8 cellular contexts compared by ENCODE assay signal in genomic region chr21:46285206-46285661, GRCh38. TPM values are rescaled to one million over a fixed set of nuclear protein-coding genes. Genes with fewer than 3 reads are reported as not detected.
A peak's percentile ranks its signal among the peaks of the same experiment; 100 is the strongest.
DNase-seq lines count a peak whose midpoint lies in the region; ATAC-seq and TF ChIP-seq lines count a peak whose summit lies in the region.

Gene MCM3AP (minus strand): TSS chr21:46285611. CDS start chr21:46285286, 325 bp downstream.

- peaks cover 70% of the 10 kb centered on the region for H3K4me1 Mint-ChIP-seq in dendritic cell treated with granulocyte-macrophage colony-stimulating factor and Interleukin-4, amounts not matched to agents 40 ng/mL and 50 ng/mL, for 4 days (ENCODE audit: low read depth)
- H3K4me1 Mint-ChIP-seq in mesothelial cell of epicardium = peaks cover 36% of the 10 kb centered on the region

- intact Hi-C loops in A673 (cut with micrococcal nuclease; ENCODE audit: unreplicated experiment) = no loop called here
- intact Hi-C loops in dendritic cell treated with granulocyte-macrophage colony-stimulating factor and Interleukin-4, amounts not matched to agents 40 ng/mL and 50 ng/mL, for 4 days (cut with micrococcal nuclease) = no loop called here
- intact Hi-C loops in vagina (cut with DNase I) = no loop called here

- no peaks in the 10 kb centered on the region for H3K9me2 ChIP-seq in Loucy (replicated peaks; ENCODE audit: low read depth, low read length)

- H3K9me3 Mint-ChIP-seq in dendritic cell treated with granulocyte-macrophage colony-stimulating factor and Interleukin-4, amounts not matched to agents 40 ng/mL and 50 ng/mL, for 4 days = no peaks in the 10 kb centered on the region
- no peaks in the 10 kb centered on the region for H3K9me3 Mint-ChIP-seq in mesothelial cell of epicardium

- no peak for TF ChIP-seq CTCF in A673 (conservative IDR thresholded peaks at IDR 0.05; ENCODE audit: low read depth, low read length)
- no peak for TF ChIP-seq CTCF in Loucy (conservative IDR thresholded peaks at IDR 0.05; ENCODE audit: low read length)
- no peak for TF ChIP-seq CTCF in mesothelial cell of epicardium (IDR thresholded peaks at IDR 0.05; ENCODE audit: unreplicated experiment)
- TF ChIP-seq CTCF in vagina (IDR thresholded peaks at IDR 0.05) = no peak

- H3K4me2 ChIP-seq in Loucy (ENCODE audit: low read depth, low read length, poor library complexity, severe bottlenecking) = peak within 1 kb of the TSS; percentile 90

- BruUV-seq in A673 (replicated peaks; lab: Mats Ljungman, UMichigan) = TSS peak; percentile 63

- H3K4me3 ChIP-seq in A673 (ENCODE audit: low read depth, low read length, poor library complexity, severe bottlenecking) (peak within 1 kb of the TSS; percentile 97), Loucy (ENCODE audit: low read length, poor library complexity, severe bottlenecking) (peak within 1 kb of the TSS; percentile 76), vagina (peak within 1 kb of the TSS; percentile 80 to 97)

- no peak for DNase-seq in A673 (ENCODE audit: low spot score)
- DNase-seq in mesothelial cell of epicardium (ENCODE audit: low spot score in 2 of 2, unreplicated experiment in 2 of 2) = no peak
- no peak for DNase-seq in vagina (ENCODE audit: extremely low spot score in 2 of 2)
- no peak for DNase-seq in NCI-H748 treated with DMSO at 0.1 percent for 48 hours (lab: John Stamatoyannopoulos, UW)
- DNase-seq in NCI-H1105 treated with DMSO at 0.1 percent for 48 hours (lab: John Stamatoyannopoulos, UW) = no peak

- H3K27ac Mint-ChIP-seq in dendritic cell treated with granulocyte-macrophage colony-stimulating factor and Interleukin-4, amounts not matched to agents 40 ng/mL and 50 ng/mL, for 4 days = peak within 1 kb of the TSS; percentile 98
- H3K27ac Mint-ChIP-seq in mesothelial cell of epicardium = peak within 1 kb of the TSS; percentile 97

- no peak for ATAC-seq in GM21528 (IDR thresholded peaks at IDR 0.05; ENCODE audit: low FRiP score, unreplicated experiment)

- H3K4me1 ChIP-seq in A673 (ENCODE audit: insufficient read depth, low read length, poor library complexity, severe bottlenecking) (peaks cover 41% of the 10 kb centered on the region), Loucy (ENCODE audit: insufficient read depth, low read length, poor library complexity, severe bottlenecking) (peaks cover 43% of the 10 kb centered on the region), vagina (peaks cover 66% of the 10 kb centered on the region)

- H3K9me3 ChIP-seq in A673 (ENCODE audit: low read depth, low read length, poor library complexity, severe bottlenecking) = no peaks in the 10 kb centered on the region
- H3K9me3 ChIP-seq in Loucy (ENCODE audit: insufficient read depth, low read depth, low read length) = no peaks in the 10 kb centered on the region
- no peaks in the 10 kb centered on the region for H3K9me3 ChIP-seq in vagina

- H3K36me3 ChIP-seq in A673 (ENCODE audit: insufficient read depth, low read length, poor library complexity, severe bottlenecking) (peaks cover 31% of the 10 kb centered on the region), Loucy (ENCODE audit: insufficient read depth, low read length) (no peaks in the 10 kb centered on the region), vagina (peaks cover 0 to 14% of the 10 kb centered on the region in 2 donors)

- H2AFZ ChIP-seq in Loucy (ENCODE audit: low read length) = peak within 1 kb of the TSS; percentile 80

- 0 out of 2 replicates have a peak, but pooled peaks cover 2% of the 10 kb centered on the region for H3F3A ChIP-seq in Loucy (ENCODE audit: low read depth)

- peak within 1 kb of the TSS; percentile 97 for H3K27ac ChIP-seq in A673 (ENCODE audit: low read depth, low read length, poor library complexity, severe bottlenecking)
- H3K27ac ChIP-seq in vagina = peak within 1 kb of the TSS; percentile 92

- POLR2A ChIA-PET in A673 (lab: Charles Lee; ENCODE audit: low non-redundant PET) = no interaction called here

- H3K9ac ChIP-seq in Loucy (ENCODE audit: low read depth, low read length, poor library complexity, severe bottlenecking) = peak within 1 kb of the TSS; percentile 82

- H3K36me3 Mint-ChIP-seq in dendritic cell treated with granulocyte-macrophage colony-stimulating factor and Interleukin-4, amounts not matched to agents 40 ng/mL and 50 ng/mL, for 4 days (ENCODE audit: low read depth) = peaks cover 78% of the 10 kb centered on the region
- peaks cover 23% of the 10 kb centered on the region for H3K36me3 Mint-ChIP-seq in mesothelial cell of epicardium

- H3K79me2 ChIP-seq in Loucy (ENCODE audit: insufficient read depth, low read length) = peaks cover 57% of the 10 kb centered on the region

- CTCF ChIA-PET in A673 (lab: Charles Lee) = interaction anchor here (0.9 kb wide), 1 partner anchor 25 kb away, joined by 5 read pairs; no protein-coding TSS in a partner anchor

- H3K27me3 Mint-ChIP-seq in dendritic cell treated with granulocyte-macrophage colony-stimulating factor and Interleukin-4, amounts not matched to agents 40 ng/mL and 50 ng/mL, for 4 days = no peaks in the 10 kb centered on the region
- H3K27me3 Mint-ChIP-seq in mesothelial cell of epicardium (ENCODE audit: low read depth) = no peaks in the 10 kb centered on the region

- H3K4me3 Mint-ChIP-seq in dendritic cell treated with granulocyte-macrophage colony-stimulating factor and Interleukin-4, amounts not matched to agents 40 ng/mL and 50 ng/mL, for 4 days = peak within 1 kb of the TSS; percentile 95
- peak within 1 kb of the TSS; percentile 89 for H3K4me3 Mint-ChIP-seq in mesothelial cell of epicardium

- peaks cover 46% of the 10 kb centered on the region for H4K20me1 ChIP-seq in Loucy (ENCODE audit: insufficient read depth, low read length, poor library complexity, severe bottlenecking)

- no peak for TF ChIP-seq POLR2A in vagina (IDR thresholded peaks at IDR 0.05)

- no peaks in the 10 kb centered on the region for H3K27me3 ChIP-seq in A673 (replicated peaks; ENCODE audit: insufficient read depth, low read depth, low read length, poor library complexity)
- H3K27me3 ChIP-seq in Loucy (ENCODE audit: insufficient read depth, low read length, poor library complexity, severe bottlenecking) = no peaks in the 10 kb centered on the region
- no peaks in the 10 kb centered on the region for H3K27me3 ChIP-seq in vagina

RNA-seq across cellular contexts. Expression of gene MCM3AP, which starts in this region (rescaled TPM):
- total RNA-seq in A673 (2021) = 121 and 125 TPM in 2 replicates
- 138 to 150 TPM (median 139 TPM) in 3 replicates for total RNA-seq in mesothelial cell of epicardium
- 115 TPM for total RNA-seq in vagina
